In the genomic region with DNA sequence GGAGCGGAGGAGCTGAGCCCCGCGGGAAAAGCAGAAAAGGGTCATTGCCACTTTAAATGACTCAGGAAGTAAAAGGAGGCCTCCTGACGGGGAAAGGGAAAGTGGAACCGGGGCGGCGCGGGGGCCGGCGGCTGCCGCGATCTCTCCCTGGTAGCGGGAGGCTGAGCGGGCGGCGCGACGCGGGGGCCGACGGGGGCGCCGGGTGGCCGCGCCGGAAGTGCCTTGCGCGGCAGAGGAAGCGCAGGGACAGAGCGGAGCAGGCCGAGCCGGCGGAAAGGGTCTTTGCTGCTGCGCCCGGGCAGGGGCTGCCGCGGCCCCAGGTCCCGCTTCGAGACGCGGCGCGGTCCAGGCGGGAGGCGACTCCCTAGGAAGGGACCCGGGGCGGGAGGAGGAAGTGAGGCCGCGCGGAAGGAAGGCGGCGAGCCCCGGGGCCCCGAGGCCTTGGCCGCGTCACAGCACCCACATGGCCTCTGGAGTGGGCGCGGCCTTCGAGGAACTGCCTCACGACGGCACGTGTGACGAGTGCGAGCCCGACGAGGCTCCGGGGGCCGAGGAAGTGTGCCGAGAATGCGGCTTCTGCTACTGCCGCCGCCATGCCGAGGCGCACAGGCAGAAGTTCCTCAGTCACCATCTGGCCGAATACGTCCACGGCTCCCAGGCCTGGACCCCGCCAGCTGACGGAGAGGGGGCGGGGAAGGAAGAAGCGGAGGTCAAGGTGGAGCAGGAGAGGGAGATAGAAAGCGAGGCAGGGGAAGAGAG, we compare ENCODE assay signal across 8 cellular contexts. TPM values are rescaled to one million over a fixed set of nuclear protein-coding genes. Genes with fewer than 3 reads are reported as not detected.
DNase-seq lines count a peak whose midpoint lies in the region; ATAC-seq and TF ChIP-seq lines count a peak whose summit lies in the region.

A gene with protein sequence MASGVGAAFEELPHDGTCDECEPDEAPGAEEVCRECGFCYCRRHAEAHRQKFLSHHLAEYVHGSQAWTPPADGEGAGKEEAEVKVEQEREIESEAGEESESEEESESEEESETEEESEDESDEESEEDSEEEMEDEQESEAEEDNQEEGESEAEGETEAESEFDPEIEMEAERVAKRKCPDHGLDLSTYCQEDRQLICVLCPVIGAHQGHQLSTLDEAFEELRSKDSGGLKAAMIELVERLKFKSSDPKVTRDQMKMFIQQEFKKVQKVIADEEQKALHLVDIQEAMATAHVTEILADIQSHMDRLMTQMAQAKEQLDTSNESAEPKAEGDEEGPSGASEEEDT (plus strand): TSS at position 127 of the 759 bp plus-strand sequence. CDS start 337 bp downstream, at position 464.

- POLR2A ChIA-PET in activated CD8-positive, alpha-beta memory T cell treated with anti-CD3 and anti-CD28 coated beads for 36 hours (lab: Charles Lee) = no interaction called here

- peak within 1 kb of the TSS in 1 of 2 experiments; percentile 87 for H3K14ac ChIP-seq in mesenchymal stem cell (ENCODE audit: low read length in 2 of 2)

- peak within 1 kb of the TSS; percentile 22 to 80 for H2BK12ac ChIP-seq in mesenchymal stem cell (ENCODE audit: low read length in 2 of 2)

- TF ChIP-seq CTCF in C4-2B (conservative IDR thresholded peaks at IDR 0.05) = no peak

- peak within 1 kb of the TSS; percentile 98 for H4K91ac ChIP-seq in mesenchymal stem cell (ENCODE audit: low read length)

- CTCF ChIA-PET in activated CD8-positive, alpha-beta memory T cell treated with anti-CD3 and anti-CD28 coated beads for 36 hours (lab: Charles Lee) = interaction anchor here (0.6 kb wide), 1 partner anchor 159 kb away, joined by 4 read pairs; no protein-coding TSS in a partner anchor

- no peaks in the 10 kb centered on the region for H3K27me3 ChIP-seq in mesenchymal stem cell (ENCODE audit: control insufficient read depth in 1 of 2, insufficient read depth in 1 of 2, low read length in 2 of 2)

- peak; percentile 92 for ATAC-seq in HG03460 (IDR thresholded peaks at IDR 0.05; ENCODE audit: unreplicated experiment)
- ATAC-seq in effector memory CD8-positive, alpha-beta T cell (replicated peaks) = peak; percentile 86

- H2AFZ ChIP-seq in mesenchymal stem cell (ENCODE audit: low read depth, low read length) = peak within 1 kb of the TSS; percentile 92

- H2BK15ac ChIP-seq in mesenchymal stem cell (ENCODE audit: low read depth, poor library complexity, severe bottlenecking) = peak within 1 kb of the TSS; percentile 95

- peak within 1 kb of the TSS; percentile 87 to 92 for H3K4ac ChIP-seq in mesenchymal stem cell (ENCODE audit: low read depth in 1 of 2, low read length in 2 of 2)

- 5% methylated on average over 68 of the region's 82 CpGs for WGBS in mesenchymal stem cell

- peak within 1 kb of the TSS; percentile 87 to 89 for H3K4me3 ChIP-seq in mesenchymal stem cell (ENCODE audit: insufficient read depth in 1 of 2, low read depth in 1 of 2, low read length in 2 of 2)

- peaks cover 25% of the 10 kb centered on the region for H3K9me3 ChIP-seq in mesenchymal stem cell (ENCODE audit: control insufficient read depth, low read length)

- peak within 1 kb of the TSS; percentile 90 for H3K4me2 ChIP-seq in mesenchymal stem cell (ENCODE audit: low read length, poor library complexity, severe bottlenecking)

- peaks cover 22 to 29% of the 10 kb centered on the region in 2 donors for H3K4me1 Mint-ChIP-seq in effector memory CD8-positive, alpha-beta T cell (ENCODE audit: low read depth in 2 of 2)

- peak within 1 kb of the TSS; percentile 99 for H4K8ac ChIP-seq in mesenchymal stem cell (ENCODE audit: low read length)

- peaks cover 10 to 14% of the 10 kb centered on the region in 2 donors for H3K27me3 Mint-ChIP-seq in effector memory CD8-positive, alpha-beta T cell

- peaks cover 7% of the 10 kb centered on the region for H3K79me1 ChIP-seq in mesenchymal stem cell (replicated peaks; ENCODE audit: low read length, poor library complexity, severe bottlenecking)

- H3K23ac ChIP-seq in mesenchymal stem cell (ENCODE audit: low read length in 2 of 2) = peak within 1 kb of the TSS in 1 of 2 experiments; percentile 61

- H3K4me3 Mint-ChIP-seq in effector memory CD8-positive, alpha-beta T cell = peak within 1 kb of the TSS; percentile 91 to 93

- peak within 1 kb of the TSS; percentile 92 to 96 for H3K27ac Mint-ChIP-seq in effector memory CD8-positive, alpha-beta T cell

- peaks cover 0 to 16% of the 10 kb centered on the region in 2 experiments for H3K36me3 ChIP-seq in mesenchymal stem cell (ENCODE audit: control insufficient read depth in 1 of 2, insufficient read depth in 2 of 2, low read depth in 1 of 2, low read length in 2 of 2)

- H2AK5ac ChIP-seq in mesenchymal stem cell (ENCODE audit: low read length, severe bottlenecking) = peak within 1 kb of the TSS; percentile 21

- H3K36me3 Mint-ChIP-seq in effector memory CD8-positive, alpha-beta T cell (ENCODE audit: insufficient read depth) = peaks cover 14% of the 10 kb centered on the region

- peak within 1 kb of the TSS; percentile 89 for H3K9ac ChIP-seq in mesenchymal stem cell (ENCODE audit: low read length)

- H3K4me1 ChIP-seq in mesenchymal stem cell (ENCODE audit: control insufficient read depth, insufficient read depth, low read depth, low read length) = peaks cover 9% of the 10 kb centered on the region

- DNase-seq in GM19240 (ENCODE audit: insufficient read length, low spot score) = peak; percentile 70
- DNase-seq in NCI-H82 (lab: John Stamatoyannopoulos, UW) = peak; percentile 75
- peak; percentile 72 to 77 (median 76) for DNase-seq in effector memory CD8-positive, alpha-beta T cell
- peak; percentile 86 for DNase-seq in mesenchymal stem cell
- DNase-seq in stimulated activated CD8-positive, alpha-beta memory T cell treated with anti-CD3 and anti-CD28 coated beads, Interleukin-12 subunit alpha, Interleukin-12 subunit beta, amount 100 ng/mL, for 4 hours (ENCODE audit: low read depth) = peak; percentile 75

- peak within 1 kb of the TSS; percentile 85 for H2BK5ac ChIP-seq in mesenchymal stem cell (ENCODE audit: low read depth, low read length, poor library complexity, severe bottlenecking)

- peak within 1 kb of the TSS; percentile 84 for H2BK120ac ChIP-seq in mesenchymal stem cell (ENCODE audit: low read depth, low read length)

- H3K18ac ChIP-seq in mesenchymal stem cell (ENCODE audit: low read depth in 1 of 2, low read length in 2 of 2) = peak within 1 kb of the TSS; percentile 97 to 100

- H3K27ac ChIP-seq in C4-2B (peak within 1 kb of the TSS; percentile 91), mesenchymal stem cell (ENCODE audit: low read length, poor library complexity, severe bottlenecking) (peak within 1 kb of the TSS; percentile 58)

- H3K9me3 Mint-ChIP-seq in effector memory CD8-positive, alpha-beta T cell = peaks cover 5 to 8% of the 10 kb centered on the region in 2 donors

RNA-seq across cellular contexts. Expression of the gene that starts here (rescaled TPM):
- 10 to 100 TPM; 32.2 to 37.3 TPM for total RNA-seq in activated CD8-positive, alpha-beta memory T cell treated with anti-CD3 and anti-CD28 coated beads for 36 hours
- 21.4 TPM for polyA plus RNA-seq in mesenchymal stem cell (2013, experiment 1 of 2)
- polyA plus RNA-seq in mesenchymal stem cell (2013, experiment 2 of 2) = 23.4 TPM

Comparison
In these comparisons a context has a peak if more than half of its experiments do, and no peak if none do; other contexts are left out.
1. Peak in every context shown above with its lines: DNase-seq, ATAC-seq, H3K4me3 ChIP-seq and H3K27ac ChIP-seq.